Comparison of ENCODE assay signal across 8 cellular contexts in genomic region chr6:136249811-136250685, GRCh38. TPM values are rescaled to one million over a fixed set of nuclear protein-coding genes. Genes with fewer than 3 reads are reported as not detected.
DNase-seq lines count a peak whose midpoint lies in the region; ATAC-seq and TF ChIP-seq lines count a peak whose summit lies in the region.

TSS of gene MTFR2 (minus strand) at chr6:136250311. CDS start at chr6:136249099, 1,212 bp downstream.

- H3K27ac ChIP-seq in adrenal gland = peak within 1 kb of the TSS in 4 of 5 donors; percentile 25 to 77 (median 74)
- peak within 1 kb of the TSS in 8 of 10 donors; percentile 40 to 55 (median 44) for H3K27ac ChIP-seq in heart right ventricle
- H3K27ac ChIP-seq in upper lobe of right lung = peak within 1 kb of the TSS; percentile 55

- H3K4me3 ChIP-seq in adrenal gland = peak within 1 kb of the TSS; percentile 28 to 83 (median 64)
- peak within 1 kb of the TSS; percentile 44 to 77 (median 64) for H3K4me3 ChIP-seq in heart right ventricle
- H3K4me3 ChIP-seq in upper lobe of right lung = peak within 1 kb of the TSS; percentile 79

- ATAC-seq in HG02884 (IDR thresholded peaks at IDR 0.05; ENCODE audit: unreplicated experiment) (peak; percentile 94), heart right ventricle (peak; percentile 98 to 100 (median 99)), upper lobe of right lung (peak; percentile 99)

- H3K27me3 ChIP-seq in adrenal gland (no peaks in the 10 kb centered on the region), heart right ventricle (no peaks in the 10 kb centered on the region), upper lobe of right lung (no peaks in the 10 kb centered on the region)

- 0 to 2% (median 1%) methylated on average over 28 to 59 of the region's 59 CpGs for WGBS in adrenal gland, 4 donors
- WGBS in heart right ventricle, 2 donors = 0% methylated on average over 59 of the region's 59 CpGs

- TF ChIP-seq CTCF in adrenal gland (IDR thresholded peaks at IDR 0.05) (no peak), heart right ventricle (IDR thresholded peaks at IDR 0.05) (no peak), upper lobe of right lung (IDR thresholded peaks at IDR 0.05) (no peak)

- H3K9me3 ChIP-seq in adrenal gland (replicated peaks in 1 of 3) = no peaks in the 10 kb centered on the region
- H3K9me3 ChIP-seq in heart right ventricle = no peaks in the 10 kb centered on the region
- H3K9me3 ChIP-seq in upper lobe of right lung = no peaks in the 10 kb centered on the region

- TF ChIP-seq POLR2A in GM15510 (IDR thresholded peaks at IDR 0.05; ENCODE audit: borderline replicate concordance, extremely low read depth, insufficient read length) = peak; percentile 69
- peak; percentile 15 to 88 for TF ChIP-seq POLR2A in adrenal gland (IDR thresholded peaks at IDR 0.05)

- DNase-seq in NCI-H146 treated with DMSO at 0.1 percent for 48 hours (lab: John Stamatoyannopoulos, UW; ENCODE audit: unreplicated experiment) (peak; percentile 97), T-helper 1 cell (peak; percentile 85 to 98 (median 92)), adrenal gland (peak; percentile 97 to 99 (median 98)), heart right ventricle (peak; percentile 88 to 99), posterior cingulate gyrus (peak; percentile 84 to 98 (median 93)), upper lobe of right lung (peak; percentile 94)

- H3K4me1 ChIP-seq in adrenal gland (replicated peaks in 1 of 2) (peaks cover 0 to 20% of the 10 kb centered on the region in 2 donors), heart right ventricle (peaks cover 0 to 31% (median 16%) of the 10 kb centered on the region in 9 donors), upper lobe of right lung (peaks cover 16% of the 10 kb centered on the region)

- H3K36me3 ChIP-seq in adrenal gland (replicated peaks in 1 of 2) (no peaks in the 10 kb centered on the region), heart right ventricle (peaks cover 0 to 9% (median 0%) of the 10 kb centered on the region in 9 donors), upper lobe of right lung (no peaks in the 10 kb centered on the region)

- intact Hi-C loops in adrenal gland (cut with DNase I) (no loop called here), heart right ventricle (cut with DNase I) (loop anchor here in 4 of 10 donors (2.0 to 5.0 kb wide), 3 partner anchors 37 to 41 kb away; partner anchors contain the start of gene BCLAF1 (in 3 of the 4)), posterior cingulate gyrus (cut with DNase I) (loop anchor here (10.0 kb wide), 1 partner anchor 65 kb away; no protein-coding TSS in a partner anchor), upper lobe of right lung (cut with DNase I) (no loop called here)

RNA-seq across cellular contexts. Expression of gene MTFR2, which starts in this region (rescaled TPM):
- total RNA-seq in adrenal gland = under 1 TPM in 7 of 8 donors, not detected in 1; 0.30 to 0.95 (median 0.65) TPM
- polyA plus RNA-seq in adrenal gland = under 1 TPM; 0.61 to 0.97 (median 0.82) TPM
- total RNA-seq in heart right ventricle = under 1 TPM in 4 of 10 donors, not detected in 6; 0.20 to 0.69 (median 0.27) TPM
- under 1 TPM; 0.20 to 0.44 TPM for polyA plus RNA-seq in heart right ventricle
- total RNA-seq in upper lobe of right lung = 1.4 TPM

Comparison
In these comparisons a context has a peak if more than half of its experiments do, and no peak if none do; other contexts are left out.
1. Peak in every context shown above with its lines: DNase-seq, ATAC-seq, H3K4me3 ChIP-seq and H3K27ac ChIP-seq.
2. Peak in DNase-seq, H3K4me3 ChIP-seq and H3K27ac ChIP-seq in adrenal gland; RNA of the gene not detected or under 1 TPM.
3. Peak in DNase-seq, ATAC-seq, H3K4me3 ChIP-seq and H3K27ac ChIP-seq in heart right ventricle; RNA of the gene not detected or under 1 TPM.